ENCODE assay signal across 8 cellular contexts in genomic region chr17:50161023-50161910, GRCh38. TPM values are rescaled to one million over a fixed set of nuclear protein-coding genes. Genes with fewer than 3 reads are reported as not detected.
A peak's percentile ranks its signal among the peaks of the same experiment; 100 is the strongest.
DNase-seq lines count a peak whose midpoint lies in the region; ATAC-seq and TF ChIP-seq lines count a peak whose summit lies in the region.

No MANE protein-coding gene starts in this region.

- H3K4me3 ChIP-seq in cardiac muscle cell (peak overlapping the region; percentile 35), parathyroid adenoma (ENCODE audit: low read depth, low read length) (peak overlapping the region; percentile 70), tibial artery (peak overlapping the region; percentile 49 to 58)

- TF ChIP-seq CTCF in GM10266 (IDR thresholded peaks at IDR 0.05; ENCODE audit: control insufficient read depth, insufficient read depth, low read depth, missing control alignments): peak; percentile 98
- TF ChIP-seq CTCF in cardiac muscle cell (IDR thresholded peaks at IDR 0.05; ENCODE audit: low read depth, low read length): peak; percentile 84
- TF ChIP-seq CTCF in parathyroid adenoma (IDR thresholded peaks at IDR 0.05): peak; percentile 93
- peak; percentile 95 to 99 for TF ChIP-seq CTCF in tibial artery (IDR thresholded peaks at IDR 0.05)

- H3K4me1 Mint-ChIP-seq in activated naive CD8-positive, alpha-beta T cell (ENCODE audit: low read depth): peaks cover 49% of the 10 kb centered on the region

- H3K79me2 ChIP-seq in parathyroid adenoma: no peaks in the 10 kb centered on the region

- H3K4me1 ChIP-seq in cardiac muscle cell (ENCODE audit: low read depth) (peaks cover 25% of the 10 kb centered on the region), parathyroid adenoma (peaks cover 5% of the 10 kb centered on the region), tibial artery (peaks cover 0 to 42% (median 25%) of the 10 kb centered on the region in 4 donors)

- H3K27ac Mint-ChIP-seq in activated naive CD8-positive, alpha-beta T cell: peak overlapping the region; percentile 96

- ATAC-seq in HG02588 (IDR thresholded peaks at IDR 0.05; ENCODE audit: unreplicated experiment): peak; percentile 84

- DNase-seq in GM10266 (ENCODE audit: extremely low spot score) (peak; percentile 97), NCI-H1105 treated with DMSO at 0.1 percent for 48 hours (lab: John Stamatoyannopoulos, UW) (peak; percentile 91), SKM-1 (lab: John Stamatoyannopoulos, UW; ENCODE audit: unreplicated experiment) (peak; percentile 81), cardiac muscle cell (ENCODE audit: low read depth in 1 of 2, low spot score in 1 of 2) (peak; percentile 93 to 94), tibial artery (peak; percentile 90 to 96)

- H3K4me2 ChIP-seq in parathyroid adenoma (ENCODE audit: low read length): peak overlapping the region; percentile 92

- H3K9me3 Mint-ChIP-seq in activated naive CD8-positive, alpha-beta T cell (ENCODE audit: low read depth): no peaks in the 10 kb centered on the region

- peak overlapping the region; percentile 89 for H3K4me3 Mint-ChIP-seq in activated naive CD8-positive, alpha-beta T cell

- H3K27ac ChIP-seq in cardiac muscle cell (no peak overlapping the region), parathyroid adenoma (no peak overlapping the region), tibial artery (peak overlapping the region; percentile 77)

- no peaks in the 10 kb centered on the region for H3K27me3 Mint-ChIP-seq in activated naive CD8-positive, alpha-beta T cell

- no peaks in the 10 kb centered on the region for H3K36me3 ChIP-seq in cardiac muscle cell
- H3K36me3 ChIP-seq in parathyroid adenoma (ENCODE audit: control insufficient read depth, insufficient read depth, low read length): no peaks in the 10 kb centered on the region
- no peaks in the 10 kb centered on the region for H3K36me3 ChIP-seq in tibial artery

- H3K9me3 ChIP-seq in cardiac muscle cell (ENCODE audit: low read depth) (no peaks in the 10 kb centered on the region), parathyroid adenoma (ENCODE audit: control insufficient read depth, low read length) (no peaks in the 10 kb centered on the region), tibial artery (no peaks in the 10 kb centered on the region)

- intact Hi-C loops in tibial artery (cut with DNase I; ENCODE audit: low total_unique reads): loop anchor here (10.0 kb wide), 1 partner anchor 46 kb away; no protein-coding TSS in a partner anchor

- H3K27me3 ChIP-seq in cardiac muscle cell (no peaks in the 10 kb centered on the region), parathyroid adenoma (ENCODE audit: control insufficient read depth, insufficient read depth, low read length) (no peaks in the 10 kb centered on the region), tibial artery (no peaks in the 10 kb centered on the region)

- no peak overlapping the region for H3K9ac ChIP-seq in parathyroid adenoma

- peak overlapping the region; percentile 63 for H2AFZ ChIP-seq in parathyroid adenoma

- no peaks in the 10 kb centered on the region for H3K36me3 Mint-ChIP-seq in activated naive CD8-positive, alpha-beta T cell

RNA-seq across cellular contexts. Expression of gene SGCA, which starts 4.5 kb away (rescaled TPM):
- 57.5 and 63.3 TPM in 2 replicates for total RNA-seq in cardiac muscle cell
- polyA plus RNA-seq in cardiac muscle cell: 69.9 and 90.6 TPM in 2 replicates

RNA-seq across cellular contexts. Expression of gene PPP1R9B, which starts 10.8 kb away (rescaled TPM):
- total RNA-seq in cardiac muscle cell: 45.6 and 59.4 TPM in 2 replicates
- 6.0 and 6.2 TPM in 2 replicates for polyA plus RNA-seq in cardiac muscle cell

RNA-seq across cellular contexts. Expression of gene SAMD14, which starts 31.3 kb away (rescaled TPM):
- total RNA-seq in cardiac muscle cell: 1.2 and 2.8 TPM in 2 replicates
- polyA plus RNA-seq in cardiac muscle cell: 2.0 and 2.5 TPM in 2 replicates

RNA-seq across cellular contexts. Expression of gene COL1A1, which starts 40.2 kb away (rescaled TPM):
- total RNA-seq in cardiac muscle cell: 80.6 and 127 TPM in 2 replicates
- 212 and 261 TPM in 2 replicates for polyA plus RNA-seq in cardiac muscle cell

Comparison
In these comparisons a context has a peak if more than half of its experiments do, and no peak if none do; other contexts are left out.
1. H3K27ac ChIP-seq: peak in tibial artery (2 of 2); none in cardiac muscle cell (single experiment) and parathyroid adenoma (single experiment).
2. Peak in every context shown above with its lines, with median percentiles within 50 percentile points of each other: DNase-seq, CTCF ChIP-seq and H3K4me3 ChIP-seq.